8 cellular contexts compared by ENCODE assay signal in the genomic region with DNA sequence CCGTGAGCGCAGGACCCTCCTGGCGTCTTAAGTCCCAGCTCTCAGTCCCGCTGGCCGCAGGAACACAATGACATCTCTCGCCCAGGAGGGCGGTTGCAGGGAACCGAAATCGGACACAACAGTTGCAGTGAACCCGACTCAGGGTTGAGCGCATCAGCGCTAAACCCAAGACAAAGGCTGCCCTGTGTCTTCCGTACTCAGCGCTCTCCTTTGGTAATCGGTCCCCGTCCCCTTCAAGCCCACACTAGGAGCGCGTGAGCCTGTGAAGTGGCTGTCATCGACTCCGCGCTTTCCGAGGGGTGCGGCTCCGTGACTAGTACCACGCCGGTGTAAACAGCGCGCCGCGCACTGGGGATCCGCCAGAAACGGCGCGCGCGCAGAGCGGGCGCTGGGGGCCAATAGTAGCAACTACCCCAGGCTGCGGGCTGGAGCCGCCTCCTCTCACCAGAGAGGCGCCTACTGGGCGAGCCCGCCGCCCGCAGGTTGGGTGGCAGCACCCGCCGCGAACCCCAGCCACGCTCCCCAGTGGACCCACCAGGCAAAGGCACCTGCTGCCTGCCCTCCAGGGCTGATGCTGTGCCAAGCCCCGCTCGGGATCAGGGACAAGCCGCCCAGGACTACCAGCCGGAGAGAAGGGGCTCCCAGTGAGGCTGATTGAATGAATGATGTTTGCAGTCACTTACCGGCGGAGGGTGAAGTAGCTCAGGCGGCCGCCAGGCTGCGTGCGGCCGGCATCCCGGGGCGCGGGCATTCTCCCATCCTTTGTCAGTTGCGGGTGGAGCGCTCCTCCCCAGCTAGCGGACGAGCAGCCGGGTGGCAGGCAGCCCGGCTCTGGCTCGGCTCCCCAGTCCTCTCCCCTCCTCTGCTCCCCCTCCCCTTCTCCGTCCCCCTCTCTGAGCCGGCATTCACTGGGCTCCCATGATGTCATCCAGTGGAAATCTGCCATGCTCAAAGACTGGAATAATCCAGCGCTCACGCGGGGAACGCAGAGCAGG.
DNase-seq lines count a peak whose midpoint lies in the region; TF ChIP-seq lines count a peak whose summit lies in the region.

No MANE protein-coding gene starts in this region.

- in situ Hi-C loops in astrocyte of the cerebellum (cut with HindIII; ENCODE audit: low sequenced_read_pairs) = no loop called here

- peak; percentile 51 for DNase-seq in NCI-H82 (lab: John Stamatoyannopoulos, UW)
- no peak for DNase-seq in NCI-H82 treated with DMSO at 0.1 percent for 48 hours (lab: John Stamatoyannopoulos, UW; ENCODE audit: unreplicated experiment)
- DNase-seq in astrocyte of the cerebellum (ENCODE audit: low read depth) = peak; percentile 78
- no peak for DNase-seq in kidney epithelial cell (ENCODE audit: low read depth)
- DNase-seq in stromal cell of bone marrow (ENCODE audit: low read depth) = peak; percentile 15
- DNase-seq in GF-D8 (lab: John Stamatoyannopoulos, UW) = no peak
- DNase-seq in NOMO-1 (lab: John Stamatoyannopoulos, UW; ENCODE audit: unreplicated experiment in 2 of 2) = no peak
- DNase-seq in ureter (ENCODE audit: low spot score) = no peak

- peak; percentile 46 for TF ChIP-seq CTCF in astrocyte of the cerebellum (IDR thresholded peaks at IDR 0.05; ENCODE audit: low read depth, low read length, missing control alignments)
- TF ChIP-seq CTCF in kidney epithelial cell (IDR thresholded peaks at IDR 0.05; ENCODE audit: insufficient read depth, low read length, poor library complexity, severe bottlenecking) = peak; percentile 38

- H3K36me3 ChIP-seq in kidney epithelial cell (ENCODE audit: control insufficient read depth, insufficient read depth, low read length) = no peaks in the 10 kb centered on the region

- H3K4me3 ChIP-seq in astrocyte of the cerebellum (ENCODE audit: low read depth, low read length) = peak overlapping the region; percentile 71
- peak overlapping the region; percentile 58 for H3K4me3 ChIP-seq in kidney epithelial cell (ENCODE audit: low read depth, low read length)

- peaks cover 14% of the 10 kb centered on the region for H3K27me3 ChIP-seq in kidney epithelial cell (ENCODE audit: control insufficient read depth, insufficient read depth, low read length)

Comparison
In these comparisons a context has a peak if more than half of its experiments do, and no peak if none do; other contexts are left out.
1. DNase-seq: peak in NCI-H82 (single experiment), astrocyte of the cerebellum (single experiment) and stromal cell of bone marrow (single experiment); none in NCI-H82 treated with DMSO at 0.1 percent for 48 hours (single experiment), kidney epithelial cell (single experiment), GF-D8 (single experiment), NOMO-1 (0 of 2) and ureter (single experiment).